ENCODE assay signal across 19 cellular contexts in the genomic region with DNA sequence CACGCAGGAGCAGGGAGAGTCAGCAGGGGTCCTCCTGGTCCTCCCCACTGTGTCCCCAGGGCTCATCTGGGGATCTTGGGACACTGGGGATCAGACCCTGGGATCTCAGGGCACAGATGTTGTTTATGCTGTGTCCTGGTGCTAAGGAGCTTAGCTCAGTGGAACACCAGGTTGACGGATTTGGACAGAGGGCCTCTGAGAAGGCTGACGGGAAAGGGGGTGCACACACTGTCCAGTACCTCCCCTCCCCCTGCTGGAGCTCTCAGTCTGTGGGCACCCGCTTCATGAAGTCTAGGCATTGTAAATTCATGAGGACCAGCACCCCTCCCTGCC. TPM values are rescaled to one million over a fixed set of nuclear protein-coding genes. Genes with fewer than 3 reads are reported as not detected.
DNase-seq lines count a peak whose midpoint lies in the region; ATAC-seq and TF ChIP-seq lines count a peak whose summit lies in the region.
"Had no signal": no experiment of that assay in that cellular context is flagged by ENCODE, and none has a peak within 500 bp of the region (broad histone marks: within the 10 kb centered on the region; RNA-seq: fewer than 3 reads in every experiment).

No MANE protein-coding gene starts in this region.

- no peak overlapping the region for H4K91ac ChIP-seq in IMR-90 (ENCODE audit: insufficient read depth, low read depth, low read length)

- H4K5ac ChIP-seq in IMR-90 (ENCODE audit: low read depth, low read length) = no peak overlapping the region

- POLR2A ChIA-PET in IMR-90 (lab: Charles Lee; ENCODE audit: unreplicated experiment) = no interaction called here

- in situ Hi-C loops in IMR-90 (cut with MboI; ENCODE audit: low sequenced_read_pairs) = no loop called here

- H3K27ac Mint-ChIP-seq in endothelial cell (ENCODE audit: unreplicated experiment) = peak overlapping the region; percentile 45
- H3K27ac Mint-ChIP-seq: CD4-positive, CD25-positive, alpha-beta regulatory T cell; HFFc6 had no signal

- H3K27me3 ChIP-seq in IMR-90 (ENCODE audit: control insufficient read depth, insufficient read depth, low read length) (peaks cover 14% of the 10 kb centered on the region; the same call in 1 of the 2 replicates), WERI-Rb-1 (ENCODE audit: insufficient read depth, low read depth, severe bottlenecking) (no peaks in the 10 kb centered on the region)
- H3K27me3 ChIP-seq: SJCRH30 had no signal

- H3K9me3 Mint-ChIP-seq in endothelial cell (ENCODE audit: unreplicated experiment) = no peaks in the 10 kb centered on the region
- H3K9me3 Mint-ChIP-seq: CD4-positive, CD25-positive, alpha-beta regulatory T cell; HFFc6 had no signal

- H3K9me3 ChIP-seq in IMR-90 (ENCODE audit: control insufficient read depth, insufficient read depth, low read length) (no peaks in the 10 kb centered on the region), WERI-Rb-1 (ENCODE audit: severe bottlenecking) (no peaks in the 10 kb centered on the region)
- H3K9me3 ChIP-seq: SJCRH30 had no signal

- dilution Hi-C loops in IMR-90 (cut with HindIII; ENCODE audit: low sequenced_read_pairs, unreplicated experiment) = no loop called here

- H3K14ac ChIP-seq in IMR-90 (replicated peaks; ENCODE audit: low read depth, low read length) = no peak overlapping the region

- BruUV-seq in IMR-90 (replicated peaks; lab: Mats Ljungman, UMichigan) = no TSS peak

- TF ChIP-seq POLR2A in IMR-90 (IDR thresholded peaks at IDR 0.05; ENCODE audit: low read depth, low read length) = no peak

- TF ChIP-seq CTCF in IMR-90 (conservative IDR thresholded peaks at IDR 0.05; ENCODE audit: low read depth, low read length) (no peak), WERI-Rb-1 (IDR thresholded peaks at IDR 0.05; ENCODE audit: low read depth, low read length) (0 out of 2 replicates have a peak, but pooled peaks have one; percentile 29), endothelial cell (IDR thresholded peaks at IDR 0.05; ENCODE audit: unreplicated experiment) (no peak)

- no peaks in the 10 kb centered on the region for H3K36me3 ChIP-seq in IMR-90 (ENCODE audit: control insufficient read depth, insufficient read depth, low read length)
- H3K36me3 ChIP-seq in WERI-Rb-1 = no peaks in the 10 kb centered on the region
- H3K36me3 ChIP-seq: SJCRH30 had no signal

- no peaks in the 10 kb centered on the region for H3K36me3 Mint-ChIP-seq in endothelial cell (ENCODE audit: low read depth, unreplicated experiment)
- H3K36me3 Mint-ChIP-seq: CD4-positive, CD25-positive, alpha-beta regulatory T cell had no signal

- no peak overlapping the region for H3K18ac ChIP-seq in IMR-90 (ENCODE audit: low read depth, low read length)

- H2BK15ac ChIP-seq in IMR-90 (ENCODE audit: low read depth, low read length) = no peak overlapping the region

- peaks cover 7% of the 10 kb centered on the region for H3K27me3 Mint-ChIP-seq in endothelial cell (ENCODE audit: unreplicated experiment)

- H3K79me1 ChIP-seq in IMR-90 (ENCODE audit: low read depth in 1 of 2, low read length in 2 of 2) = no peaks in the 10 kb centered on the region

- no peak overlapping the region for H2BK5ac ChIP-seq in IMR-90 (ENCODE audit: low read depth, low read length, poor library complexity, severe bottlenecking)

- no peak overlapping the region for H2BK20ac ChIP-seq in IMR-90 (ENCODE audit: low read depth, low read length)

- H3K9me1 ChIP-seq in IMR-90 (ENCODE audit: insufficient read depth, low read length) = 0 out of 2 replicates have a peak, but pooled peaks cover 4% of the 10 kb centered on the region

- no peak overlapping the region for H3K9ac ChIP-seq in IMR-90 (ENCODE audit: low read depth, low read length)

- no peak overlapping the region for H4K8ac ChIP-seq in IMR-90 (ENCODE audit: low read depth in 2 of 2, low read length in 2 of 2)

- H3K4me2 ChIP-seq in IMR-90 (ENCODE audit: low read depth, low read length) = no peak overlapping the region

- CTCF ChIA-PET in IMR-90 (lab: Yijun Ruan, JAX) = no interaction called here

- H3K27ac ChIP-seq in IMR-90 (ENCODE audit: insufficient read depth, low read length) (no peak overlapping the region), WERI-Rb-1 (peak overlapping the region; percentile 98)
- H3K27ac ChIP-seq: SJCRH30 had no signal

- no peak for DNase-seq in IMR-90
- DNase-seq in WERI-Rb-1 = peak; percentile 94
- DNase-seq in endothelial cell (ENCODE audit: low spot score) = no peak
- peak; percentile 30 for DNase-seq in retina
- DNase-seq in T-helper 9 cell = no peak
- no peak for DNase-seq in H4 (ENCODE audit: low spot score)
- no peak for DNase-seq in NCI-H2227 treated with DMSO at 0.1 percent for 48 hours (lab: John Stamatoyannopoulos, UW)
- DNase-seq: CD4-positive, CD25-positive, alpha-beta regulatory T cell; DMS 273 treated with DMSO at 0.1 percent for 48 hours; DND-41; HFFc6; Kasumi-1; NCI-H1930; NCI-H510A; NCI-H774; OCI-M1; SJCRH30 had no signal

- 17% methylated on average over 1 of the region's 4 CpGs; no CpG with 5 or more reads in 1 of the 2 experiments for WGBS in IMR-90 (ENCODE audit: extremely low coverage in 2 of 2, insufficient read length in 1 of 2), 2 experiments

- ATAC-seq in IMR-90 (ENCODE audit: low read depth) = no peak

- H2AK5ac ChIP-seq in IMR-90 (ENCODE audit: low read depth, low read length) = no peak overlapping the region

- peak overlapping the region; percentile 35 for H2AFZ ChIP-seq in IMR-90 (replicated peaks; ENCODE audit: low read length, poor library complexity)

- no peaks in the 10 kb centered on the region for H4K20me1 ChIP-seq in IMR-90 (ENCODE audit: insufficient read depth, low read length)

- no peak overlapping the region for H3K4me3 Mint-ChIP-seq in endothelial cell (ENCODE audit: unreplicated experiment)
- H3K4me3 Mint-ChIP-seq: CD4-positive, CD25-positive, alpha-beta regulatory T cell; HFFc6 had no signal

- H2BK120ac ChIP-seq in IMR-90 (ENCODE audit: low read depth, low read length) = no peak overlapping the region

- no peak for TF ChIP-seq RAD21 in IMR-90 (IDR thresholded peaks at IDR 0.05; ENCODE audit: low read length)

- no peak overlapping the region for H3K56ac ChIP-seq in IMR-90 (ENCODE audit: extremely low read depth, insufficient read depth, low read length)

- H3K4me3 ChIP-seq in IMR-90 (ENCODE audit: insufficient read depth, low read depth, low read length) = no peak overlapping the region
- peak overlapping the region; percentile 48 for H3K4me3 ChIP-seq in WERI-Rb-1 (ENCODE audit: low read depth, low read length)
- H3K4me3 ChIP-seq: SJCRH30 had no signal

- H3K4ac ChIP-seq in IMR-90 (ENCODE audit: low read depth, low read length) = no peak overlapping the region

- intact Hi-C loops in IMR-90 (cut with micrococcal nuclease) = no loop called here

- peaks cover 4% of the 10 kb centered on the region for H3K4me1 Mint-ChIP-seq in endothelial cell (ENCODE audit: unreplicated experiment)

- H3K23ac ChIP-seq in IMR-90 (ENCODE audit: low read depth, low read length) = no peak overlapping the region

- no peak overlapping the region for H2AK9ac ChIP-seq in IMR-90 (replicated peaks; ENCODE audit: low read depth, low read length, poor library complexity)

- peaks cover 3% of the 10 kb centered on the region; the same call in 1 of the 2 replicates for H3K4me1 ChIP-seq in IMR-90 (ENCODE audit: control insufficient read depth, insufficient read depth, low read length)

TF ChIP-seq in IMR-90, 13 proteins besides CTCF, POLR2A, EP300 and RAD21 (continues in another document):
- TF ChIP-seq FOS (IDR thresholded peaks at IDR 0.05; ENCODE audit: low read depth, low read length) (no peak), MAZ (IDR thresholded peaks at IDR 0.05; ENCODE audit: borderline replicate concordance, low read depth, low read length) (no peak), BHLHE40 (IDR thresholded peaks at IDR 0.05; ENCODE audit: low read depth, low read length) (no peak), RFX5 (IDR thresholded peaks at IDR 0.05; ENCODE audit: low read depth, low read length) (no peak), NFE2L2 (IDR thresholded peaks at IDR 0.05; ENCODE audit: low read depth, low read length) (no peak), RCOR1 (IDR thresholded peaks at IDR 0.05; ENCODE audit: insufficient replicate concordance, low read length) (no peak), ELK1 (IDR thresholded peaks at IDR 0.05; ENCODE audit: borderline replicate concordance, low read depth, low read length) (no peak), MAFK (IDR thresholded peaks at IDR 0.05; ENCODE audit: low read depth, low read length) (no peak), CHD1 (IDR thresholded peaks at IDR 0.05; ENCODE audit: low read depth, low read length) (no peak), SMC3 (IDR thresholded peaks at IDR 0.05; ENCODE audit: low read depth, low read length) (no peak), CEBPB (IDR thresholded peaks at IDR 0.05; ENCODE audit: low read depth, low read length) (no peak), MXI1 (IDR thresholded peaks at IDR 0.05; ENCODE audit: borderline replicate concordance, low read depth, low read length) (no peak)

RNA-seq across cellular contexts. Expression of gene SEMA3F, which starts 21.9 kb away (rescaled TPM):
- 7.3 and 9.2 TPM in 2 replicates for total RNA-seq in IMR-90 (2012; rRNA removed)
- 23.3 and 26.7 TPM in 2 replicates for polyA plus RNA-seq in IMR-90 (2012; rRNA removed)
- polyA plus RNA-seq in IMR-90 (2012; cell fraction: cytosol; rRNA removed) = 18.0 and 30.3 TPM in 2 replicates
- polyA plus RNA-seq in IMR-90 (2012; cell fraction: nucleus; rRNA removed; ENCODE audit: low replicate concordance) = 18.6 and 46.8 TPM in 2 replicates
- total RNA-seq in endothelial cell (ENCODE audit: unreplicated experiment) = 21.3 TPM
- 0.33 and 3.8 TPM in 2 replicates for total RNA-seq in H4 (2014; rRNA removed; shearing (Covaris generic))
- polyA plus RNA-seq: CD4-positive, CD25-positive, alpha-beta regulatory T cell had no signal

RNA-seq across cellular contexts. Expression of gene RBM5, which starts 44.5 kb away (rescaled TPM):
- total RNA-seq in IMR-90 (2012; rRNA removed) (121 and 122 TPM in 2 replicates), endothelial cell (ENCODE audit: unreplicated experiment) (219 TPM)
- 143 and 155 TPM in 2 replicates for polyA plus RNA-seq in IMR-90 (2012; rRNA removed)
- 28.3 and 37.6 TPM in 2 replicates for polyA plus RNA-seq in IMR-90 (2012; cell fraction: cytosol; rRNA removed)
- polyA plus RNA-seq in IMR-90 (2012; cell fraction: nucleus; rRNA removed; ENCODE audit: low replicate concordance) = 374 and 1,169 TPM in 2 replicates
- 35.2 and 81.4 TPM in 2 replicates for total RNA-seq in H4 (2014; rRNA removed; shearing (Covaris generic))

RNA-seq across cellular contexts. Expression of gene GNAT1, which starts 58.2 kb away (rescaled TPM):
- total RNA-seq in IMR-90 (2012; rRNA removed) (not detected in 2 replicates), endothelial cell (ENCODE audit: unreplicated experiment) (0.59 TPM)
- 0.04 TPM in 1 of 2 replicates, not detected in the other for polyA plus RNA-seq in IMR-90 (2012; rRNA removed)
- polyA plus RNA-seq in IMR-90 (2012; cell fraction: cytosol; rRNA removed) = not detected in 2 replicates
- 0.08 and 0.13 TPM in 2 replicates for polyA plus RNA-seq in IMR-90 (2012; cell fraction: nucleus; rRNA removed; ENCODE audit: low replicate concordance)
- not detected in 2 replicates for total RNA-seq in H4 (2014; rRNA removed; shearing (Covaris generic))
- total RNA-seq: CD4-positive, CD25-positive, alpha-beta regulatory T cell; HFFc6; MCF 10A had no signal
- polyA plus RNA-seq: BJ; CD4-positive, CD25-positive, alpha-beta regulatory T cell had no signal

Comparison
In these comparisons a context has a peak if more than half of its experiments do, and no peak if none do; other contexts are left out.
1. DNase-seq: peak in WERI-Rb-1 (single experiment) and retina (single experiment); none in IMR-90 (single experiment), endothelial cell (single experiment), T-helper 9 cell (single experiment), H4 (single experiment) and NCI-H2227 treated with DMSO at 0.1 percent for 48 hours (single experiment).